8 cellular contexts compared by ENCODE assay signal in the genomic region with DNA sequence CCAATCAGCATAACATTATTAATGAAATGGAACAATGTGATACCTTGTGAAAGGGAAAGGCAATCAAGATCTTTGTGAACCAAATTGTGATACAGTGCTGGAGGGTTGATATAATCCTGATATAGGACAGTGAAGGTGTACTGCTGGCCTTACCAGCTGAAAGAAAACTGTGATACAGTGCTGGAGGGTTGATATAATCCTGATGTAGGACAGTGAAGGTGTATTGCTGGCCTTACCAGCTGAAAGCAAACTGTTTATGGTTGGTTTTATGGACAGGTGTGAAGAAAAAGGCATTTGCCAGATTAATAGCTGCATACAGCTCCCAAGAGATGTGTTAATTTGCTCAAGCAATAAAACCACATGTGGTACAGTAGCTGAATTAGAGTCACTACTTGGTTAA.
"Had no signal": no experiment of that assay in that cellular context is flagged by ENCODE, and none has a peak within 500 bp of the region (broad histone marks: within the 10 kb centered on the region; RNA-seq: fewer than 3 reads in every experiment).

No MANE protein-coding gene starts in this region.

- ATAC-seq: HCT116, K562 had no signal

- H3K9me3 ChIP-seq: HAP-1 had no signal

- DNase-seq: GM23248, GOT3, H7, IMR-90, KG1 had no signal

- H3K36me3 ChIP-seq: HAP-1 had no signal

- H3K4me3 ChIP-seq: GM23248, HAP-1, K562 had no signal

- H3K4me1 ChIP-seq: HAP-1 had no signal

- H3K27ac ChIP-seq: GM23248 had no signal
